ENCODE assay signal across 1 cellular context in genomic region chr5:151820903-151821302, GRCh38.
TF ChIP-seq lines count a peak whose summit lies in the region.

No MANE protein-coding gene starts in this region.

TF ChIP-seq in HepG2, 621 proteins besides CTCF, POLR2A, EP300 and RAD21 (continued from another document and continues in another):
- TF ChIP-seq ZNF883 (CRISPR knock-in tag; IDR thresholded peaks at IDR 0.05; ENCODE audit: not compliant biosample characterization) (no peak), NR2C2 (CRISPR knock-in tag; IDR thresholded peaks at IDR 0.05; ENCODE audit: borderline replicate concordance) (no peak), ZNF639 (CRISPR knock-in tag; conservative IDR thresholded peaks at IDR 0.05) (no peak), FOXK2 (IDR thresholded peaks at IDR 0.05) (peak; percentile 55; the same call in 1 of the 2 replicates), FOXP1 (IDR thresholded peaks at IDR 0.05) (no peak), FOXP1 (CRISPR knock-in tag; IDR thresholded peaks at IDR 0.05) (peak; percentile 42; the same call in 1 of the 2 replicates), ZSCAN29 (CRISPR knock-in tag; conservative IDR thresholded peaks at IDR 0.05) (no peak), ZNF674 (CRISPR knock-in tag; IDR thresholded peaks at IDR 0.05; ENCODE audit: low read depth) (no peak), ZNF230 (CRISPR knock-in tag; IDR thresholded peaks at IDR 0.05) (no peak), NONO (IDR thresholded peaks at IDR 0.05) (no peak), NONO (CRISPR knock-in tag; conservative IDR thresholded peaks at IDR 0.05) (0 out of 2 replicates have a peak, but pooled peaks have one; percentile 51), NCOR1 (IDR thresholded peaks at IDR 0.05; ENCODE audit: borderline replicate concordance, low read length) (peak; percentile 78), POGZ (CRISPR knock-in tag; IDR thresholded peaks at IDR 0.05) (peak; percentile 71), HNF4G (IDR thresholded peaks at IDR 0.05; ENCODE audit: borderline replicate concordance, low read depth, low read length) (peak; percentile 79), HNF4G (CRISPR knock-in tag; IDR thresholded peaks at IDR 0.05; ENCODE audit: borderline replicate concordance, low read depth) (peak; percentile 20; the same call in 1 of the 2 replicates), FOXA1 (IDR thresholded peaks at IDR 0.05) (no peak), FOXA1 (CRISPR knock-in tag; IDR thresholded peaks at IDR 0.05) (peak; percentile 95), ARID5B (CRISPR knock-in tag; IDR thresholded peaks at IDR 0.05) (peak; percentile 93), EHMT2 (IDR thresholded peaks at IDR 0.05; ENCODE audit: borderline replicate concordance, low read depth, low read length) (peak; percentile 83; the same call in 1 of the 2 replicates), FOSL2 (CRISPR knock-in tag; IDR thresholded peaks at IDR 0.05) (peak; percentile 59), THAP11 (CRISPR knock-in tag; IDR thresholded peaks at IDR 0.05) (0 out of 2 replicates have a peak, but pooled peaks have one; percentile 17), ZNF616 (CRISPR knock-in tag; IDR thresholded peaks at IDR 0.05; ENCODE audit: low read depth) (no peak), ZNF609 (CRISPR knock-in tag; IDR thresholded peaks at IDR 0.05; ENCODE audit: borderline replicate concordance) (peak; percentile 64; the same call in 1 of the 2 replicates), BCL3 (CRISPR knock-in tag; IDR thresholded peaks at IDR 0.05) (no peak)
- TF ChIP-seq, protein P1, sequence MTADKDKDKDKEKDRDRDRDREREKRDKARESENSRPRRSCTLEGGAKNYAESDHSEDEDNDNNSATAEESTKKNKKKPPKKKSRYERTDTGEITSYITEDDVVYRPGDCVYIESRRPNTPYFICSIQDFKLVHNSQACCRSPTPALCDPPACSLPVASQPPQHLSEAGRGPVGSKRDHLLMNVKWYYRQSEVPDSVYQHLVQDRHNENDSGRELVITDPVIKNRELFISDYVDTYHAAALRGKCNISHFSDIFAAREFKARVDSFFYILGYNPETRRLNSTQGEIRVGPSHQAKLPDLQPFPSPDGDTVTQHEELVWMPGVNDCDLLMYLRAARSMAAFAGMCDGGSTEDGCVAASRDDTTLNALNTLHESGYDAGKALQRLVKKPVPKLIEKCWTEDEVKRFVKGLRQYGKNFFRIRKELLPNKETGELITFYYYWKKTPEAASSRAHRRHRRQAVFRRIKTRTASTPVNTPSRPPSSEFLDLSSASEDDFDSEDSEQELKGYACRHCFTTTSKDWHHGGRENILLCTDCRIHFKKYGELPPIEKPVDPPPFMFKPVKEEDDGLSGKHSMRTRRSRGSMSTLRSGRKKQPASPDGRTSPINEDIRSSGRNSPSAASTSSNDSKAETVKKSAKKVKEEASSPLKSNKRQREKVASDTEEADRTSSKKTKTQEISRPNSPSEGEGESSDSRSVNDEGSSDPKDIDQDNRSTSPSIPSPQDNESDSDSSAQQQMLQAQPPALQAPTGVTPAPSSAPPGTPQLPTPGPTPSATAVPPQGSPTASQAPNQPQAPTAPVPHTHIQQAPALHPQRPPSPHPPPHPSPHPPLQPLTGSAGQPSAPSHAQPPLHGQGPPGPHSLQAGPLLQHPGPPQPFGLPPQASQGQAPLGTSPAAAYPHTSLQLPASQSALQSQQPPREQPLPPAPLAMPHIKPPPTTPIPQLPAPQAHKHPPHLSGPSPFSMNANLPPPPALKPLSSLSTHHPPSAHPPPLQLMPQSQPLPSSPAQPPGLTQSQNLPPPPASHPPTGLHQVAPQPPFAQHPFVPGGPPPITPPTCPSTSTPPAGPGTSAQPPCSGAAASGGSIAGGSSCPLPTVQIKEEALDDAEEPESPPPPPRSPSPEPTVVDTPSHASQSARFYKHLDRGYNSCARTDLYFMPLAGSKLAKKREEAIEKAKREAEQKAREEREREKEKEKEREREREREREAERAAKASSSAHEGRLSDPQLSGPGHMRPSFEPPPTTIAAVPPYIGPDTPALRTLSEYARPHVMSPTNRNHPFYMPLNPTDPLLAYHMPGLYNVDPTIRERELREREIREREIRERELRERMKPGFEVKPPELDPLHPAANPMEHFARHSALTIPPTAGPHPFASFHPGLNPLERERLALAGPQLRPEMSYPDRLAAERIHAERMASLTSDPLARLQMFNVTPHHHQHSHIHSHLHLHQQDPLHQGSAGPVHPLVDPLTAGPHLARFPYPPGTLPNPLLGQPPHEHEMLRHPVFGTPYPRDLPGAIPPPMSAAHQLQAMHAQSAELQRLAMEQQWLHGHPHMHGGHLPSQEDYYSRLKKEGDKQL (CRISPR knock-in tag; IDR thresholded peaks at IDR 0.05; ENCODE audit: low read depth): 0 out of 2 replicates have a peak, but pooled peaks have one; percentile 27
- TF ChIP-seq, protein P2, sequence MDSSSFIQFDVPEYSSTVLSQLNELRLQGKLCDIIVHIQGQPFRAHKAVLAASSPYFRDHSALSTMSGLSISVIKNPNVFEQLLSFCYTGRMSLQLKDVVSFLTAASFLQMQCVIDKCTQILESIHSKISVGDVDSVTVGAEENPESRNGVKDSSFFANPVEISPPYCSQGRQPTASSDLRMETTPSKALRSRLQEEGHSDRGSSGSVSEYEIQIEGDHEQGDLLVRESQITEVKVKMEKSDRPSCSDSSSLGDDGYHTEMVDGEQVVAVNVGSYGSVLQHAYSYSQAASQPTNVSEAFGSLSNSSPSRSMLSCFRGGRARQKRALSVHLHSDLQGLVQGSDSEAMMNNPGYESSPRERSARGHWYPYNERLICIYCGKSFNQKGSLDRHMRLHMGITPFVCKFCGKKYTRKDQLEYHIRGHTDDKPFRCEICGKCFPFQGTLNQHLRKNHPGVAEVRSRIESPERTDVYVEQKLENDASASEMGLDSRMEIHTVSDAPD (CRISPR knock-in tag; IDR thresholded peaks at IDR 0.05): 0 out of 2 replicates have a peak, but pooled peaks have one; percentile 14
- TF ChIP-seq, protein P3, sequence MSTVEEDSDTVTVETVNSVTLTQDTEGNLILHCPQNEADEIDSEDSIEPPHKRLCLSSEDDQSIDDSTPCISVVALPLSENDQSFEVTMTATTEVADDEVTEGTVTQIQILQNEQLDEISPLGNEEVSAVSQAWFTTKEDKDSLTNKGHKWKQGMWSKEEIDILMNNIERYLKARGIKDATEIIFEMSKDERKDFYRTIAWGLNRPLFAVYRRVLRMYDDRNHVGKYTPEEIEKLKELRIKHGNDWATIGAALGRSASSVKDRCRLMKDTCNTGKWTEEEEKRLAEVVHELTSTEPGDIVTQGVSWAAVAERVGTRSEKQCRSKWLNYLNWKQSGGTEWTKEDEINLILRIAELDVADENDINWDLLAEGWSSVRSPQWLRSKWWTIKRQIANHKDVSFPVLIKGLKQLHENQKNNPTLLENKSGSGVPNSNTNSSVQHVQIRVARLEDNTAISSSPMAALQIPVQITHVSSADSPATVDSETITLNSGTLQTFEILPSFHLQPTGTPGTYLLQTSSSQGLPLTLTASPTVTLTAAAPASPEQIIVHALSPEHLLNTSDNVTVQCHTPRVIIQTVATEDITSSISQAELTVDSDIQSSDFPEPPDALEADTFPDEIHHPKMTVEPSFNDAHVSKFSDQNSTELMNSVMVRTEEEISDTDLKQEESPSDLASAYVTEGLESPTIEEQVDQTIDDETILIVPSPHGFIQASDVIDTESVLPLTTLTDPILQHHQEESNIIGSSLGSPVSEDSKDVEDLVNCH (CRISPR knock-in tag; IDR thresholded peaks at IDR 0.05): no peak
- TF ChIP-seq, protein P4, sequence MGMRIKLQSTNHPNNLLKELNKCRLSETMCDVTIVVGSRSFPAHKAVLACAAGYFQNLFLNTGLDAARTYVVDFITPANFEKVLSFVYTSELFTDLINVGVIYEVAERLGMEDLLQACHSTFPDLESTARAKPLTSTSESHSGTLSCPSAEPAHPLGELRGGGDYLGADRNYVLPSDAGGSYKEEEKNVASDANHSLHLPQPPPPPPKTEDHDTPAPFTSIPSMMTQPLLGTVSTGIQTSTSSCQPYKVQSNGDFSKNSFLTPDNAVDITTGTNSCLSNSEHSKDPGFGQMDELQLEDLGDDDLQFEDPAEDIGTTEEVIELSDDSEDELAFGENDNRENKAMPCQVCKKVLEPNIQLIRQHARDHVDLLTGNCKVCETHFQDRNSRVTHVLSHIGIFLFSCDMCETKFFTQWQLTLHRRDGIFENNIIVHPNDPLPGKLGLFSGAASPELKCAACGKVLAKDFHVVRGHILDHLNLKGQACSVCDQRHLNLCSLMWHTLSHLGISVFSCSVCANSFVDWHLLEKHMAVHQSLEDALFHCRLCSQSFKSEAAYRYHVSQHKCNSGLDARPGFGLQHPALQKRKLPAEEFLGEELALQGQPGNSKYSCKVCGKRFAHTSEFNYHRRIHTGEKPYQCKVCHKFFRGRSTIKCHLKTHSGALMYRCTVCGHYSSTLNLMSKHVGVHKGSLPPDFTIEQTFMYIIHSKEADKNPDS (CRISPR knock-in tag; IDR thresholded peaks at IDR 0.05): 0 out of 2 replicates have a peak, but pooled peaks have one; percentile 47
- TF ChIP-seq, protein P5, sequence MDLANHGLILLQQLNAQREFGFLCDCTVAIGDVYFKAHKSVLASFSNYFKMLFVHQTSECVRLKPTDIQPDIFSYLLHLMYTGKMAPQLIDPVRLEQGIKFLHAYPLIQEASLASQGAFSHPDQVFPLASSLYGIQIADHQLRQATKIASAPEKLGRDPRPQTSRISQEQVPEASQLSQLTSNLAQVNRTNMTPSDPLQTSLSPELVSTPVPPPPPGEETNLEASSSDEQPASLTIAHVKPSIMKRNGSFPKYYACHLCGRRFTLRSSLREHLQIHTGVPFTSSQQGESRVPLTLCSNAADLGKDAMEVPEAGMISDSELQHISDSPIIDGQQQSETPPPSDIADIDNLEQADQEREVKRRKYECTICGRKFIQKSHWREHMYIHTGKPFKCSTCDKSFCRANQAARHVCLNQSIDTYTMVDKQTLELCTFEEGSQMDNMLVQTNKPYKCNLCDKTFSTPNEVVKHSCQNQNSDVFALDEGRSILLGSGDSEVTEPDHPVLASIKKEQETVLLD (CRISPR knock-in tag; IDR thresholded peaks at IDR 0.05; ENCODE audit: low read depth): no peak
